Comparison of ENCODE assay signal across 18 cellular contexts in the genomic region with DNA sequence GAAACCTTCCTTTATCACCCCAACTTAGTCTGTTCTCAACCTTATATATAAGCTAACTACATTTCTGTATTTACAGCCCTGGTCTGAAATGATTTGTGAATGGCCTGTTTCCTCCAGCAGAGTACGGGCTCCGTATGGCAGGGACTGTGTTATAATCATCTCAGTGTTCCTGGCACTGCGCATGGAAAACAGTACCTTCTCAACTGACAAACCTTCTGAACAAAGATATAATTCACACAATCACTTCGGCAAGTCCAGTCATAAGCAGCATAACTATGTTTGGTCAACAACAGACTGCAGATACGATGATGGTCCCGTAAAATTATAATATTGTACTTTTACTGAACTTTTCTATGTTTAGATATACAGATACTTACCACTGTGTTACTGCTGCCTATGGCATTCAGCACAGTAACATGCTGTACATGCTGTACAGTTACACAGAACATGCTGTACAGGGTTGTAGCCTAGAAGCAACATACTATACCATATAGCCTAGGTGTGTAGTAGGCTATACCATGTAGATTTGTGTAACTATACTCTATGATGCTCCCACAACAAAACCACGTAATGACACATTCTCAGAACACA. TPM values are rescaled to one million over a fixed set of nuclear protein-coding genes. Genes with fewer than 3 reads are reported as not detected.
DNase-seq lines count a peak whose midpoint lies in the region; ATAC-seq, FAIRE-seq and TF ChIP-seq lines count a peak whose summit lies in the region.
"Had no signal": no experiment of that assay in that cellular context is flagged by ENCODE, and none has a peak within 500 bp of the region (broad histone marks: within the 10 kb centered on the region; RNA-seq: fewer than 3 reads in every experiment).

No MANE protein-coding gene starts in this region.

- no peak for TF ChIP-seq POLR2A in sigmoid colon (IDR thresholded peaks at IDR 0.05)

- H3K9me2 ChIP-seq in hepatocyte (replicated peaks; ENCODE audit: insufficient read depth): no peaks in the 10 kb centered on the region

- H3K36me3 Mint-ChIP-seq in astrocyte (ENCODE audit: low read depth, unreplicated experiment): peaks cover 6% of the 10 kb centered on the region
- H3K36me3 Mint-ChIP-seq in activated CD4-positive, alpha-beta memory T cell treated with anti-CD3 and anti-CD28 coated beads for 36 hours: peaks cover 20% of the 10 kb centered on the region
- peaks cover 41% of the 10 kb centered on the region for H3K36me3 Mint-ChIP-seq in activated naive CD4-positive, alpha-beta T cell treated with anti-CD3 and anti-CD28 coated beads, Interleukin-2, amount 10 ng/mL, durations not matched to agents 7 days and 5 days

- H3K9me3 ChIP-seq in astrocyte (ENCODE audit: insufficient read depth, low read depth, low read length) (no peaks in the 10 kb centered on the region), hepatocyte (ENCODE audit: low read depth) (no peaks in the 10 kb centered on the region), sigmoid colon (no peaks in the 10 kb centered on the region)
- H3K9me3 ChIP-seq: SJCRH30 had no signal

- peaks cover 18% of the 10 kb centered on the region for H3K79me2 ChIP-seq in astrocyte (ENCODE audit: insufficient read depth, low read length)
- peaks cover 11% of the 10 kb centered on the region for H3K79me2 ChIP-seq in hepatocyte

- POLR2A ChIA-PET in activated CD4-positive, alpha-beta memory T cell treated with anti-CD3 and anti-CD28 coated beads for 36 hours (lab: Charles Lee): no interaction called here

- no peak overlapping the region for H2AFZ ChIP-seq in astrocyte (ENCODE audit: low read depth, low read length)
- H2AFZ ChIP-seq in hepatocyte: no peak overlapping the region

- 92% methylated on average over 7 of the region's 7 CpGs for WGBS in hepatocyte (ENCODE audit: low lambda C conversion rate, missing lambda C conversion rate)
- WGBS in sigmoid colon, 2 donors: 32 to 75% methylated on average over 7 of the region's 7 CpGs

- H3K4me1 Mint-ChIP-seq in astrocyte (ENCODE audit: low read depth, unreplicated experiment): peaks cover 50% of the 10 kb centered on the region
- H3K4me1 Mint-ChIP-seq in activated CD4-positive, alpha-beta memory T cell treated with anti-CD3 and anti-CD28 coated beads for 36 hours (ENCODE audit: low read depth): peaks cover 16% of the 10 kb centered on the region
- peaks cover 17% of the 10 kb centered on the region for H3K4me1 Mint-ChIP-seq in activated naive CD4-positive, alpha-beta T cell treated with anti-CD3 and anti-CD28 coated beads, Interleukin-2, amount 10 ng/mL, durations not matched to agents 7 days and 5 days

- no peak for TF ChIP-seq CTCF in astrocyte (IDR thresholded peaks at IDR 0.05; ENCODE audit: insufficient read depth, low read depth, low read length)
- no peak for TF ChIP-seq CTCF in hepatocyte (IDR thresholded peaks at IDR 0.05; ENCODE audit: poor library complexity)
- TF ChIP-seq CTCF in sigmoid colon (IDR thresholded peaks at IDR 0.05): no peak

- H3K27ac ChIP-seq in astrocyte (ENCODE audit: low read depth, low read length) (peak overlapping the region; percentile 67), hepatocyte (peak overlapping the region; percentile 27), sigmoid colon (peak overlapping the region; percentile 80 to 94 (median 86))
- H3K27ac ChIP-seq: SJCRH30 had no signal

- peaks cover 42% of the 10 kb centered on the region for H3K4me1 ChIP-seq in astrocyte (ENCODE audit: insufficient read depth, low read length)
- peaks cover 20% of the 10 kb centered on the region for H3K4me1 ChIP-seq in hepatocyte (ENCODE audit: insufficient read depth)
- peaks cover 0 to 83% (median 77%) of the 10 kb centered on the region in 4 donors for H3K4me1 ChIP-seq in sigmoid colon

- ATAC-seq in HG03571 (IDR thresholded peaks at IDR 0.05; ENCODE audit: unreplicated experiment): no peak

- H3K27me3 ChIP-seq in astrocyte (ENCODE audit: insufficient read depth, low read length): no peaks in the 10 kb centered on the region
- no peaks in the 10 kb centered on the region for H3K27me3 ChIP-seq in hepatocyte
- H3K27me3 ChIP-seq in sigmoid colon: no peaks in the 10 kb centered on the region
- H3K27me3 ChIP-seq: SJCRH30 had no signal

- peak overlapping the region; percentile 49 for H3K9ac ChIP-seq in astrocyte (ENCODE audit: low read length)

- peak; percentile 55 to 89 (median 81) for TF ChIP-seq EP300 in sigmoid colon (IDR thresholded peaks at IDR 0.05)

- H3K27ac Mint-ChIP-seq in astrocyte (ENCODE audit: unreplicated experiment): peak overlapping the region; percentile 97
- no peak overlapping the region for H3K27ac Mint-ChIP-seq in activated CD4-positive, alpha-beta memory T cell treated with anti-CD3 and anti-CD28 coated beads for 36 hours
- H3K27ac Mint-ChIP-seq in activated naive CD4-positive, alpha-beta T cell treated with anti-CD3 and anti-CD28 coated beads, Interleukin-2, amount 10 ng/mL, durations not matched to agents 7 days and 5 days: no peak overlapping the region
- H3K27ac Mint-ChIP-seq: activated CD4-positive, alpha-beta T cell treated with anti-CD3 and anti-CD28 coated beads, Interleukin-2, amount 10 ng/mL, durations not matched to agents 24 days and 14 days; activated naive CD4-positive, alpha-beta T cell treated with anti-CD3 and anti-CD28 coated beads, Interleukin-2, amount 50 U/mL, for 24 hours had no signal

- no peak overlapping the region for H3K4me3 Mint-ChIP-seq in astrocyte (ENCODE audit: unreplicated experiment)
- no peak overlapping the region for H3K4me3 Mint-ChIP-seq in activated CD4-positive, alpha-beta memory T cell treated with anti-CD3 and anti-CD28 coated beads for 36 hours
- H3K4me3 Mint-ChIP-seq in activated naive CD4-positive, alpha-beta T cell treated with anti-CD3 and anti-CD28 coated beads, Interleukin-2, amount 10 ng/mL, durations not matched to agents 7 days and 5 days: no peak overlapping the region
- H3K4me3 Mint-ChIP-seq: activated CD4-positive, alpha-beta T cell treated with anti-CD3 and anti-CD28 coated beads, Interleukin-2, amount 10 ng/mL, durations not matched to agents 24 days and 14 days; activated naive CD4-positive, alpha-beta T cell treated with anti-CD3 and anti-CD28 coated beads, Interleukin-2, amount 50 U/mL, for 24 hours had no signal

- H3K4me3 ChIP-seq in astrocyte (ENCODE audit: insufficient read depth, low read depth, low read length): no peak overlapping the region
- no peak overlapping the region for H3K4me3 ChIP-seq in hepatocyte
- H3K4me3 ChIP-seq in sigmoid colon: no peak overlapping the region
- H3K4me3 ChIP-seq: SJCRH30 had no signal

- CTCF ChIA-PET in activated CD4-positive, alpha-beta memory T cell treated with anti-CD3 and anti-CD28 coated beads for 36 hours (lab: Charles Lee): interaction anchor here (1.0 to 1.5 kb wide), 5 partner anchors 8 to 179 kb away, joined by 3 to 11 read pairs (median 4); no protein-coding TSS in a partner anchor
- CTCF ChIA-PET in activated naive CD4-positive, alpha-beta T cell treated with anti-CD3 and anti-CD28 coated beads, Interleukin-2, amount 10 ng/mL, durations not matched to agents 7 days and 5 days (lab: Charles Lee): interaction anchor here (1.5 kb wide), 1 partner anchor 18 kb away, joined by 4 read pairs; no protein-coding TSS in a partner anchor

- peaks cover 7% of the 10 kb centered on the region for H4K20me1 ChIP-seq in astrocyte (ENCODE audit: insufficient read depth, low read length)
- H4K20me1 ChIP-seq in hepatocyte (ENCODE audit: insufficient read depth, poor library complexity, severe bottlenecking): no peaks in the 10 kb centered on the region

- H3K4me2 ChIP-seq in astrocyte (ENCODE audit: low read length): no peak overlapping the region
- H3K4me2 ChIP-seq in hepatocyte: no peak overlapping the region

- no peak for FAIRE-seq in astrocyte (lab: Jason Lieb, UNC)
- FAIRE-seq: bronchial epithelial cell, kidney had no signal

- DNase-seq in Ammon's horn (ENCODE audit: low spot score): peak; percentile 27
- DNase-seq in astrocyte (ENCODE audit: low read depth): no peak
- DNase-seq in hepatocyte (ENCODE audit: low spot score): no peak
- DNase-seq in sigmoid colon: peak; percentile 85
- no peak for DNase-seq in activated CD4-positive, alpha-beta memory T cell treated with anti-CD3 and anti-CD28 coated beads for 36 hours
- DNase-seq in activated naive CD4-positive, alpha-beta T cell treated with anti-CD3 and anti-CD28 coated beads, Interleukin-2, amount 10 ng/mL, durations not matched to agents 7 days and 5 days: no peak
- DNase-seq in NCI-H69 (lab: John Stamatoyannopoulos, UW): no peak
- DNase-seq: activated CD4-positive, alpha-beta T cell treated with anti-CD3 and anti-CD28 coated beads, Interleukin-2, amount 10 ng/mL, durations not matched to agents 24 days and 14 days; H7; hippocampal formation; KBM-7; kidney; NCI-H2107; NCI-H526 treated with DMSO at 0.1 percent for 48 hours; SJCRH30 had no signal

- H3K36me3 ChIP-seq in astrocyte (ENCODE audit: insufficient read depth, low read length): peaks cover 9% of the 10 kb centered on the region
- H3K36me3 ChIP-seq in hepatocyte (replicated peaks; ENCODE audit: insufficient read depth, low read depth): no peaks in the 10 kb centered on the region
- peaks cover 0 to 39% (median 0%) of the 10 kb centered on the region in 4 donors for H3K36me3 ChIP-seq in sigmoid colon
- H3K36me3 ChIP-seq: SJCRH30 had no signal

- H3K27me3 Mint-ChIP-seq in astrocyte (ENCODE audit: low read depth, unreplicated experiment): no peaks in the 10 kb centered on the region
- no peaks in the 10 kb centered on the region for H3K27me3 Mint-ChIP-seq in activated CD4-positive, alpha-beta memory T cell treated with anti-CD3 and anti-CD28 coated beads for 36 hours
- H3K27me3 Mint-ChIP-seq in activated naive CD4-positive, alpha-beta T cell treated with anti-CD3 and anti-CD28 coated beads, Interleukin-2, amount 10 ng/mL, durations not matched to agents 7 days and 5 days: no peaks in the 10 kb centered on the region
- H3K27me3 Mint-ChIP-seq: activated CD4-positive, alpha-beta T cell treated with anti-CD3 and anti-CD28 coated beads, Interleukin-2, amount 10 ng/mL, durations not matched to agents 24 days and 14 days; activated naive CD4-positive, alpha-beta T cell treated with anti-CD3 and anti-CD28 coated beads, Interleukin-2, amount 50 U/mL, for 24 hours had no signal

- intact Hi-C loops in sigmoid colon (cut with DNase I): no loop called here
- intact Hi-C loops in activated CD4-positive, alpha-beta memory T cell treated with anti-CD3 and anti-CD28 coated beads for 36 hours (cut with micrococcal nuclease): no loop called here

- H3K9me3 Mint-ChIP-seq in astrocyte (ENCODE audit: unreplicated experiment): no peaks in the 10 kb centered on the region
- H3K9me3 Mint-ChIP-seq in activated CD4-positive, alpha-beta memory T cell treated with anti-CD3 and anti-CD28 coated beads for 36 hours: no peaks in the 10 kb centered on the region
- H3K9me3 Mint-ChIP-seq in activated naive CD4-positive, alpha-beta T cell treated with anti-CD3 and anti-CD28 coated beads, Interleukin-2, amount 10 ng/mL, durations not matched to agents 7 days and 5 days: no peaks in the 10 kb centered on the region
- H3K9me3 Mint-ChIP-seq: activated CD4-positive, alpha-beta T cell treated with anti-CD3 and anti-CD28 coated beads, Interleukin-2, amount 10 ng/mL, durations not matched to agents 24 days and 14 days; activated naive CD4-positive, alpha-beta T cell treated with anti-CD3 and anti-CD28 coated beads, Interleukin-2, amount 50 U/mL, for 24 hours had no signal

RNA-seq across cellular contexts. Expression of gene ANKFY1, which starts 30.0 kb away (rescaled TPM):
- total RNA-seq in astrocyte (52.0 and 59.0 TPM in 2 replicates), hepatocyte (32.8 and 35.3 TPM in 2 replicates), sigmoid colon (10 to 100 TPM; 52.6 to 68.0 (median 59.8) TPM)
- polyA plus RNA-seq in hepatocyte (17.5 and 18.6 TPM in 2 replicates), sigmoid colon (10 to 100 TPM in 2 of 3 donors, 1 to 10 TPM in 1; 6.0 to 24.3 (median 10.2) TPM)
- total RNA-seq in activated CD4-positive, alpha-beta memory T cell treated with anti-CD3 and anti-CD28 coated beads for 36 hours: 10 to 100 TPM; 34.6 to 40.5 TPM

Comparison
In these comparisons a context has a peak if more than half of its experiments do, and no peak if none do; other contexts are left out.
1. DNase-seq: peak in Ammon's horn (single experiment) and sigmoid colon (single experiment); none in astrocyte (single experiment), hepatocyte (single experiment), activated CD4-positive, alpha-beta memory T cell treated with anti-CD3 and anti-CD28 coated beads for 36 hours (single experiment), activated naive CD4-positive, alpha-beta T cell treated with anti-CD3 and anti-CD28 coated beads, Interleukin-2, amount 10 ng/mL, durations not matched to agents 7 days and 5 days (single experiment) and NCI-H69 (single experiment).
2. H3K27ac ChIP-seq: peak in every context shown above with its lines; median percentile 86 in sigmoid colon; 67 in astrocyte; 27 in hepatocyte.